Comparison of ENCODE assay signal across 13 cellular contexts in genomic region chr2:27073782-27074181, GRCh38. TPM values are rescaled to one million over a fixed set of nuclear protein-coding genes. Genes with fewer than 3 reads are reported as not detected.
DNase-seq lines count a peak whose midpoint lies in the region; ATAC-seq, FAIRE-seq and TF ChIP-seq lines count a peak whose summit lies in the region.
"Had no signal": no experiment of that assay in that cellular context is flagged by ENCODE, and none has a peak within 500 bp of the region (broad histone marks: within the 10 kb centered on the region; RNA-seq: fewer than 3 reads in every experiment).

No MANE protein-coding gene starts in this region.

- POLR2A ChIA-PET in A673 (lab: Charles Lee; ENCODE audit: low non-redundant PET) (interaction anchor here (0.6 kb wide), 1 partner anchor 18 kb away, joined by 3 read pairs; no protein-coding TSS in a partner anchor), IMR-90 (lab: Charles Lee; ENCODE audit: unreplicated experiment) (no interaction called here)

- H3K4me2 ChIP-seq in IMR-90 (ENCODE audit: low read depth, low read length) (no peak overlapping the region), neural progenitor cell (no peak overlapping the region)

- H3K9me3 ChIP-seq in A673 (ENCODE audit: low read depth, low read length, poor library complexity, severe bottlenecking) (no peaks in the 10 kb centered on the region), IMR-90 (ENCODE audit: control insufficient read depth, insufficient read depth, low read length) (no peaks in the 10 kb centered on the region), neural progenitor cell (ENCODE audit: low read depth) (no peaks in the 10 kb centered on the region)

- peaks cover 17 to 36% of the 10 kb centered on the region in 2 experiments for H3K79me1 ChIP-seq in IMR-90 (ENCODE audit: low read depth in 1 of 2, low read length in 2 of 2)

- BruUV-seq in A673 (replicated peaks; lab: Mats Ljungman, UMichigan) (no TSS peak), IMR-90 (replicated peaks; lab: Mats Ljungman, UMichigan) (no TSS peak)

- no peak overlapping the region for H3K4me3 Mint-ChIP-seq in dendritic cell treated with granulocyte-macrophage colony-stimulating factor and Interleukin-4, amounts not matched to agents 40 ng/mL and 50 ng/mL, for 4 days
- H3K4me3 Mint-ChIP-seq in neural progenitor cell = peak overlapping the region; percentile 2

- H2AFZ ChIP-seq in IMR-90 (replicated peaks; ENCODE audit: low read length, poor library complexity) (no peak overlapping the region), neural progenitor cell (replicated peaks) (no peak overlapping the region)

- peak overlapping the region; percentile 65 for H3K18ac ChIP-seq in IMR-90 (ENCODE audit: low read depth, low read length)

- dilution Hi-C loops in IMR-90 (cut with HindIII; ENCODE audit: low sequenced_read_pairs, unreplicated experiment) = no loop called here

- H3K27ac ChIP-seq in A673 (ENCODE audit: low read depth, low read length, poor library complexity, severe bottlenecking) (peak overlapping the region; percentile 52), IMR-90 (ENCODE audit: insufficient read depth, low read length) (peak overlapping the region; percentile 68; the same call in 1 of the 2 replicates), neural progenitor cell (no peak overlapping the region)

- peak overlapping the region; percentile 78 for H2BK20ac ChIP-seq in IMR-90 (ENCODE audit: low read depth, low read length)

- CTCF ChIA-PET in A673 (lab: Charles Lee) (no interaction called here), IMR-90 (lab: Yijun Ruan, JAX) (no interaction called here)

- ATAC-seq in IMR-90 (ENCODE audit: low read depth) (no peak), GM19452 (IDR thresholded peaks at IDR 0.05; ENCODE audit: unreplicated experiment) (no peak)
- ATAC-seq: left colon, WTC11 had no signal

- no peak overlapping the region; the same call in 1 of the 2 replicates for H3K56ac ChIP-seq in IMR-90 (ENCODE audit: extremely low read depth, insufficient read depth, low read length)

- H3K36me3 ChIP-seq in A673 (ENCODE audit: insufficient read depth, low read length, poor library complexity, severe bottlenecking) (peaks cover 15% of the 10 kb centered on the region), IMR-90 (ENCODE audit: control insufficient read depth, insufficient read depth, low read length) (peaks cover 12% of the 10 kb centered on the region), neural progenitor cell (no peaks in the 10 kb centered on the region)

- in situ Hi-C loops in IMR-90 (cut with MboI; ENCODE audit: low sequenced_read_pairs) = no loop called here

- H3K9ac ChIP-seq in IMR-90 (ENCODE audit: low read depth, low read length) = peak overlapping the region; percentile 14; the same call in 1 of the 2 replicates
- no peak overlapping the region for H3K9ac ChIP-seq in neural progenitor cell

- peak overlapping the region; percentile 6; the same call in 2 of the 3 replicates for H2BK15ac ChIP-seq in IMR-90 (ENCODE audit: low read depth, low read length)

- DNase-seq in A673 (ENCODE audit: low spot score) (no peak), IMR-90 (peak; percentile 22), neural progenitor cell (ENCODE audit: low spot score) (no peak), GF-D8 (lab: John Stamatoyannopoulos, UW) (no peak), NCI-H226 (no peak), D721Med (ENCODE audit: insufficient read length, low spot score) (no peak)
- DNase-seq: activated gamma-delta T cell; CD4-positive, CD25-positive, alpha-beta regulatory T cell; foreskin melanocyte; left colon had no signal

- H3K4ac ChIP-seq in IMR-90 (ENCODE audit: low read depth, low read length) = peak overlapping the region; percentile 80

- peaks cover 22% of the 10 kb centered on the region for H3K9me1 ChIP-seq in IMR-90 (ENCODE audit: insufficient read depth, low read length)

- peak overlapping the region; percentile 66 for H2AK9ac ChIP-seq in IMR-90 (replicated peaks; ENCODE audit: low read depth, low read length, poor library complexity)

- H4K91ac ChIP-seq in IMR-90 (ENCODE audit: insufficient read depth, low read depth, low read length) = peak overlapping the region; percentile 2

- peak overlapping the region; percentile 55 for H3K27ac Mint-ChIP-seq in dendritic cell treated with granulocyte-macrophage colony-stimulating factor and Interleukin-4, amounts not matched to agents 40 ng/mL and 50 ng/mL, for 4 days
- H3K27ac Mint-ChIP-seq in neural progenitor cell = no peak overlapping the region
- H3K27ac Mint-ChIP-seq: WTC11 had no signal

- no peak for TF ChIP-seq RAD21 in IMR-90 (IDR thresholded peaks at IDR 0.05; ENCODE audit: low read length)

- H3K27me3 ChIP-seq in A673 (replicated peaks; ENCODE audit: insufficient read depth, low read depth, low read length, poor library complexity) (no peaks in the 10 kb centered on the region), IMR-90 (ENCODE audit: control insufficient read depth, insufficient read depth, low read length) (no peaks in the 10 kb centered on the region), neural progenitor cell (no peaks in the 10 kb centered on the region)

- H3K36me3 Mint-ChIP-seq in dendritic cell treated with granulocyte-macrophage colony-stimulating factor and Interleukin-4, amounts not matched to agents 40 ng/mL and 50 ng/mL, for 4 days (ENCODE audit: low read depth) = peaks cover 20% of the 10 kb centered on the region
- H3K36me3 Mint-ChIP-seq in neural progenitor cell = peaks cover 15% of the 10 kb centered on the region

- H4K20me1 ChIP-seq in IMR-90 (ENCODE audit: insufficient read depth, low read length) (peaks cover 11% of the 10 kb centered on the region), neural progenitor cell (ENCODE audit: low read depth) (peaks cover 6% of the 10 kb centered on the region)

- H3F3A ChIP-seq in neural progenitor cell (ENCODE audit: low read depth) = peaks cover 24% of the 10 kb centered on the region

- H3K4me1 Mint-ChIP-seq in dendritic cell treated with granulocyte-macrophage colony-stimulating factor and Interleukin-4, amounts not matched to agents 40 ng/mL and 50 ng/mL, for 4 days (ENCODE audit: low read depth) = peaks cover 79% of the 10 kb centered on the region
- H3K4me1 Mint-ChIP-seq in neural progenitor cell = peaks cover 67% of the 10 kb centered on the region

- peak overlapping the region; percentile 41 for H2BK5ac ChIP-seq in IMR-90 (ENCODE audit: low read depth, low read length, poor library complexity, severe bottlenecking)

- peak overlapping the region; percentile 80 for H2BK120ac ChIP-seq in IMR-90 (ENCODE audit: low read depth, low read length)

- intact Hi-C loops in A673 (cut with micrococcal nuclease; ENCODE audit: unreplicated experiment) = no loop called here
- intact Hi-C loops in IMR-90 (cut with micrococcal nuclease) = loop anchor here (5.0 kb wide), 1 partner anchor 111 kb away; no protein-coding TSS in a partner anchor
- intact Hi-C loops in dendritic cell treated with granulocyte-macrophage colony-stimulating factor and Interleukin-4, amounts not matched to agents 40 ng/mL and 50 ng/mL, for 4 days (cut with micrococcal nuclease) = loop anchor here (5.0 kb wide), 1 partner anchor 41 kb away; the partner anchor contains the start of gene TMEM214

- H3K4me1 ChIP-seq in A673 (ENCODE audit: insufficient read depth, low read length, poor library complexity, severe bottlenecking) (peaks cover 52% of the 10 kb centered on the region), IMR-90 (ENCODE audit: control insufficient read depth, insufficient read depth, low read length) (peaks cover 37% of the 10 kb centered on the region), neural progenitor cell (peaks cover 19% of the 10 kb centered on the region)

- peaks cover 9% of the 10 kb centered on the region for H3K27me3 Mint-ChIP-seq in dendritic cell treated with granulocyte-macrophage colony-stimulating factor and Interleukin-4, amounts not matched to agents 40 ng/mL and 50 ng/mL, for 4 days
- H3K27me3 Mint-ChIP-seq in neural progenitor cell (ENCODE audit: insufficient read depth, low read depth) = peaks cover 2% of the 10 kb centered on the region
- H3K27me3 Mint-ChIP-seq: CD4-positive, CD25-positive, alpha-beta regulatory T cell had no signal

- no peak for TF ChIP-seq CTCF in A673 (conservative IDR thresholded peaks at IDR 0.05; ENCODE audit: low read depth, low read length)
- no peak for TF ChIP-seq CTCF in IMR-90 (conservative IDR thresholded peaks at IDR 0.05; ENCODE audit: low read depth, low read length)
- no peak for TF ChIP-seq CTCF in neural progenitor cell (IDR thresholded peaks at IDR 0.05)
- TF ChIP-seq CTCF in D721Med (IDR thresholded peaks at IDR 0.05; ENCODE audit: insufficient read depth, missing control alignments) = no peak

- peak overlapping the region; percentile 58 for H4K5ac ChIP-seq in IMR-90 (ENCODE audit: low read depth, low read length)

- H4K8ac ChIP-seq in IMR-90 (ENCODE audit: low read depth in 2 of 2, low read length in 2 of 2) = peak overlapping the region; percentile 45 to 74; a peak in 2 of 4 replicates

- no CpG with 5 or more reads among the region's 2 CpGs for WGBS in IMR-90 (ENCODE audit: extremely low coverage in 2 of 2, insufficient read length in 1 of 2), 2 experiments

- peak overlapping the region; percentile 90 for H2AK5ac ChIP-seq in IMR-90 (ENCODE audit: low read depth, low read length)

- peak overlapping the region; percentile 77 for H3K23ac ChIP-seq in IMR-90 (ENCODE audit: low read depth, low read length)

- peak overlapping the region; percentile 68 for H3K14ac ChIP-seq in IMR-90 (replicated peaks; ENCODE audit: low read depth, low read length)

- FAIRE-seq in D721Med (lab: Jason Lieb, UNC) = no peak

- no peaks in the 10 kb centered on the region for H3K9me3 Mint-ChIP-seq in dendritic cell treated with granulocyte-macrophage colony-stimulating factor and Interleukin-4, amounts not matched to agents 40 ng/mL and 50 ng/mL, for 4 days
- no peaks in the 10 kb centered on the region for H3K9me3 Mint-ChIP-seq in neural progenitor cell
- H3K9me3 Mint-ChIP-seq: CD4-positive, CD25-positive, alpha-beta regulatory T cell; WTC11 had no signal

- no peak for TF ChIP-seq POLR2A in IMR-90 (IDR thresholded peaks at IDR 0.05; ENCODE audit: low read depth, low read length)

- peaks cover 20% of the 10 kb centered on the region for H3K79me2 ChIP-seq in neural progenitor cell (ENCODE audit: low read depth)

- H3K4me3 ChIP-seq in A673 (ENCODE audit: low read depth, low read length, poor library complexity, severe bottlenecking) = no peak overlapping the region
- H3K4me3 ChIP-seq in IMR-90 (ENCODE audit: insufficient read depth, low read depth, low read length) = no peak overlapping the region
- no peak overlapping the region for H3K4me3 ChIP-seq in neural progenitor cell

RNA-seq across cellular contexts. Expression of gene OST4, which starts 2.3 kb away (rescaled TPM):
- 235 and 237 TPM in 2 replicates for total RNA-seq in A673 (2021)
- 196 and 386 TPM in 2 replicates for total RNA-seq in IMR-90 (2012; rRNA removed)
- 806 and 1,337 TPM in 2 replicates for polyA plus RNA-seq in IMR-90 (2012; rRNA removed)
- polyA plus RNA-seq in IMR-90 (2012; cell fraction: cytosol; rRNA removed) = 677 and 1,004 TPM in 2 replicates
- polyA plus RNA-seq in IMR-90 (2012; cell fraction: nucleus; rRNA removed; ENCODE audit: low replicate concordance) = 119 and 187 TPM in 2 replicates
- 84.6 and 256 TPM in 2 replicates for total RNA-seq in neural progenitor cell (ENCODE audit: low replicate concordance)

RNA-seq across cellular contexts. Expression of gene EMILIN1, which starts 4.6 kb away (rescaled TPM):
- 31.0 and 46.8 TPM in 2 replicates for total RNA-seq in A673 (2021)
- 26.5 and 27.8 TPM in 2 replicates for total RNA-seq in IMR-90 (2012; rRNA removed)
- 95.6 and 123 TPM in 2 replicates for polyA plus RNA-seq in IMR-90 (2012; rRNA removed)
- polyA plus RNA-seq in IMR-90 (2012; cell fraction: cytosol; rRNA removed) = 92.2 and 162 TPM in 2 replicates
- 96.9 and 278 TPM in 2 replicates for polyA plus RNA-seq in IMR-90 (2012; cell fraction: nucleus; rRNA removed; ENCODE audit: low replicate concordance)
- total RNA-seq in neural progenitor cell (ENCODE audit: low replicate concordance) = 0.15 and 5.1 TPM in 2 replicates

RNA-seq across cellular contexts. Expression of gene KHK, which starts 12.8 kb away (rescaled TPM):
- total RNA-seq in A673 (2021) (39.1 and 40.2 TPM in 2 replicates), IMR-90 (2012; rRNA removed) (0.56 and 0.72 TPM in 2 replicates), neural progenitor cell (ENCODE audit: low replicate concordance) (3.3 and 5.0 TPM in 2 replicates)
- polyA plus RNA-seq in IMR-90 (2012; rRNA removed) = 0.80 and 0.82 TPM in 2 replicates
- polyA plus RNA-seq in IMR-90 (2012; cell fraction: cytosol; rRNA removed) = 0.58 and 0.95 TPM in 2 replicates
- 0.68 and 1.2 TPM in 2 replicates for polyA plus RNA-seq in IMR-90 (2012; cell fraction: nucleus; rRNA removed; ENCODE audit: low replicate concordance)

RNA-seq across cellular contexts. Expression of gene AGBL5, which starts 22.3 kb away (rescaled TPM):
- total RNA-seq in A673 (2021) (64.1 and 72.8 TPM in 2 replicates), IMR-90 (2012; rRNA removed) (22.8 and 26.2 TPM in 2 replicates), neural progenitor cell (ENCODE audit: low replicate concordance) (68.3 and 84.7 TPM in 2 replicates)
- polyA plus RNA-seq in IMR-90 (2012; rRNA removed) = 19.0 and 21.1 TPM in 2 replicates
- polyA plus RNA-seq in IMR-90 (2012; cell fraction: cytosol; rRNA removed) = 18.5 and 25.0 TPM in 2 replicates
- 12.2 and 14.9 TPM in 2 replicates for polyA plus RNA-seq in IMR-90 (2012; cell fraction: nucleus; rRNA removed; ENCODE audit: low replicate concordance)

RNA-seq across cellular contexts. Expression of gene TMEM214, which starts 41.0 kb away (rescaled TPM):
- total RNA-seq in A673 (2021) = 76.7 and 77.8 TPM in 2 replicates
- total RNA-seq in IMR-90 (2012; rRNA removed) = 31.7 and 32.1 TPM in 2 replicates
- 121 and 132 TPM in 2 replicates for polyA plus RNA-seq in IMR-90 (2012; rRNA removed)
- 47.0 and 97.1 TPM in 2 replicates for polyA plus RNA-seq in IMR-90 (2012; cell fraction: cytosol; rRNA removed)
- 273 and 440 TPM in 2 replicates for polyA plus RNA-seq in IMR-90 (2012; cell fraction: nucleus; rRNA removed; ENCODE audit: low replicate concordance)
- total RNA-seq in neural progenitor cell (ENCODE audit: low replicate concordance) = 18.1 and 26.1 TPM in 2 replicates
